ENCODE assay signal across 1 cellular context in the genomic region with DNA sequence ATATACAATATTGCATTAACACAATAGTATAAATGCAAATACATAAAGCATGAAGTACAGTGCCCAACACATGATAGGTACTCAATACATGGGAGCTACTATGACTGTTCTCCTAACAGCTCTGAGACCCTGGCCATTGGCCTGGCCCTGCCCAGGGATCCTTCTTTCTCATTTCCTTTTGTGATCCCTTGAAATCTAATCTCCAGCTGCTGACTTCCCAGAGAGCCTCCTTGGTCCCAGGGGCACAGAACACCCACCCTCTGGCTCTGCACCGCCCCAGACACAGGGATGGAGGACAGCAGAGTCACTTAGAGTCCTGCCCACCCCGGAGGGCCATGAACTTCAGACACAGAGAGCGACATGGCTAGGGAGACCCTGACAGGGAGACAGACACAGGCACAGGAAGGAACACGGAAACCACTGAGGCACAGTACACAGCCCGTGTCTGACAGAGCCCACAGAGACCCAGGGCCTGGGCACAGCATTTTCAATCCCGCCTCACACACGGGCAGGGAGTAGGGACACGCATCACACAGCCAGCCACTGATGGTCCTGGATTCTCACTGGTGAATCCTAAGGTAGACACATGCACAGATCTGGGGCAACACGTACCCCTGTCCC.
A peak's percentile ranks its signal among the peaks of the same experiment; 100 is the strongest.
TF ChIP-seq lines count a peak whose summit lies in the region.

No MANE protein-coding gene starts in this region.

TF ChIP-seq in HEK293, 187 proteins besides CTCF, POLR2A, EP300 and RAD21 (continued from another document):
- TF ChIP-seq, protein P1, sequence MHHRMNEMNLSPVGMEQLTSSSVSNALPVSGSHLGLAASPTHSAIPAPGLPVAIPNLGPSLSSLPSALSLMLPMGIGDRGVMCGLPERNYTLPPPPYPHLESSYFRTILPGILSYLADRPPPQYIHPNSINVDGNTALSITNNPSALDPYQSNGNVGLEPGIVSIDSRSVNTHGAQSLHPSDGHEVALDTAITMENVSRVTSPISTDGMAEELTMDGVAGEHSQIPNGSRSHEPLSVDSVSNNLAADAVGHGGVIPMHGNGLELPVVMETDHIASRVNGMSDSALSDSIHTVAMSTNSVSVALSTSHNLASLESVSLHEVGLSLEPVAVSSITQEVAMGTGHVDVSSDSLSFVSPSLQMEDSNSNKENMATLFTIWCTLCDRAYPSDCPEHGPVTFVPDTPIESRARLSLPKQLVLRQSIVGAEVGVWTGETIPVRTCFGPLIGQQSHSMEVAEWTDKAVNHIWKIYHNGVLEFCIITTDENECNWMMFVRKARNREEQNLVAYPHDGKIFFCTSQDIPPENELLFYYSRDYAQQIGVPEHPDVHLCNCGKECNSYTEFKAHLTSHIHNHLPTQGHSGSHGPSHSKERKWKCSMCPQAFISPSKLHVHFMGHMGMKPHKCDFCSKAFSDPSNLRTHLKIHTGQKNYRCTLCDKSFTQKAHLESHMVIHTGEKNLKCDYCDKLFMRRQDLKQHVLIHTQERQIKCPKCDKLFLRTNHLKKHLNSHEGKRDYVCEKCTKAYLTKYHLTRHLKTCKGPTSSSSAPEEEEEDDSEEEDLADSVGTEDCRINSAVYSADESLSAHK (tag by site-specific recombination; IDR thresholded peaks at IDR 0.05): no peak
- TF ChIP-seq ZBTB48 (tag by site-specific recombination; IDR thresholded peaks at IDR 0.05) (peak; percentile 85), ZNF624 (tag by site-specific recombination; IDR thresholded peaks at IDR 0.05) (no peak), ZNF843 (tag by site-specific recombination; IDR thresholded peaks at IDR 0.05) (no peak)
